In genomic region chr11:113394919-113395318, GRCh38 we compare ENCODE assay signal across 36 cellular contexts. TPM values are rescaled to one million over a fixed set of nuclear protein-coding genes. Genes with fewer than 3 reads are reported as not detected.
"Had no signal": no experiment of that assay in that cellular context is flagged by ENCODE, and none has a peak within 500 bp of the region (broad histone marks: within the 10 kb centered on the region; RNA-seq: fewer than 3 reads in every experiment).

No MANE protein-coding gene starts in this region.

- H3K4me3 Mint-ChIP-seq: activated B cell treated with CpG ODN at 0.5 μM for 24 hours; activated CD4-positive, alpha-beta memory T cell treated with anti-CD3 and anti-CD28 coated beads for 36 hours; activated CD4-positive, alpha-beta T cell treated with anti-CD3 and anti-CD28 coated beads, Interleukin-2, amount 10 ng/mL, durations not matched to agents 24 days and 14 days; activated CD8-positive, alpha-beta T cell treated with anti-CD3 and anti-CD28 coated beads for 36 hours; activated naive CD4-positive, alpha-beta T cell treated with anti-CD3 and anti-CD28 coated beads for 36 hours; activated naive CD8-positive, alpha-beta T cell treated with anti-CD3 and anti-CD28 coated beads for 36 hours; activated T-cell treated with anti-CD3 and anti-CD28 coated beads, Interleukin-2, amount 50 U/mL, for 4 hours; activated T-cell treated with anti-CD3 and anti-CD28 coated beads, Interleukin-2, amount 50 U/mL, for 72 hours; activated T-helper 1 cell treated with anti-CD3 and anti-CD28 coated beads, Interleukin-12 subunit alpha, Interleukin-12 subunit beta, Interleukin-2, Interleukin-4 antibody, amounts not matched to agents 30 ng/mL and 10 ng/mL and 1 ng/mL, durations not matched to agents 14 hours and 24 hours and 36 hours; activated T-helper 17 cell treated with anti-CD3 and anti-CD28 coated beads, Interleukin-2, amount 50 U/mL, for 72 hours; T-helper 1 cell treated with Interleukin-12 subunit alpha and Interleukin-12 subunit beta and Interleukin-4 antibody, amounts not matched to agents 30 μg/mL and 1 μg/mL, for 36 hours; T-helper 2 cell treated with Interferon-gamma antibody and Interleukin-4, amounts not matched to agents 5 μg/mL and 100 μg/mL, for 36 hours had no signal

- H3K27ac Mint-ChIP-seq: activated B cell treated with CpG ODN at 0.5 μM for 24 hours; activated CD4-positive, alpha-beta memory T cell treated with anti-CD3 and anti-CD28 coated beads for 36 hours; activated CD4-positive, alpha-beta T cell treated with anti-CD3 and anti-CD28 coated beads, Interleukin-2, amount 10 ng/mL, durations not matched to agents 24 days and 14 days; activated CD8-positive, alpha-beta T cell treated with anti-CD3 and anti-CD28 coated beads for 36 hours; activated naive CD4-positive, alpha-beta T cell treated with anti-CD3 and anti-CD28 coated beads for 36 hours; activated naive CD4-positive, alpha-beta T cell treated with anti-CD3 and anti-CD28 coated beads, Interleukin-2, amount 50 U/mL, for 72 hours; activated naive CD8-positive, alpha-beta T cell treated with anti-CD3 and anti-CD28 coated beads for 36 hours; activated T-cell treated with anti-CD3 and anti-CD28 coated beads, Interleukin-2, amount 50 U/mL, for 72 hours; activated T-helper 1 cell treated with anti-CD3 and anti-CD28 coated beads, Interleukin-12 subunit alpha, Interleukin-12 subunit beta, Interleukin-2, Interleukin-4 antibody, amounts not matched to agents 30 ng/mL and 10 ng/mL and 1 ng/mL, durations not matched to agents 14 hours and 24 hours and 36 hours; activated T-helper 17 cell treated with anti-CD3 and anti-CD28 coated beads, Interleukin-2, amount 50 U/mL, for 72 hours; T-helper 1 cell treated with Interleukin-12 subunit alpha and Interleukin-12 subunit beta and Interleukin-4 antibody, amounts not matched to agents 30 μg/mL and 1 μg/mL, for 36 hours; T-helper 2 cell treated with Interferon-gamma antibody and Interleukin-4, amounts not matched to agents 5 μg/mL and 100 μg/mL, for 36 hours had no signal

- H3K27ac ChIP-seq: adrenal gland, body of pancreas, brain microvascular endothelial cell, breast epithelium, VCaP had no signal

- H3K27me3 Mint-ChIP-seq: activated CD4-positive, alpha-beta memory T cell treated with anti-CD3 and anti-CD28 coated beads for 36 hours; activated CD8-positive, alpha-beta T cell treated with anti-CD3 and anti-CD28 coated beads for 36 hours; activated naive CD8-positive, alpha-beta T cell treated with anti-CD3 and anti-CD28 coated beads for 36 hours; activated T-helper 17 cell treated with anti-CD3 and anti-CD28 coated beads, Interleukin-2, amount 50 U/mL, for 72 hours had no signal

- H3K27me3 ChIP-seq: adrenal gland, body of pancreas, breast epithelium had no signal

- H3K4me3 ChIP-seq: adrenal gland, body of pancreas, breast epithelium had no signal

- DNase-seq: activated B cell treated with CpG ODN at 0.5 μM for 24 hours; activated CD4-positive, alpha-beta memory T cell treated with anti-CD3 and anti-CD28 coated beads for 36 hours; activated CD4-positive, alpha-beta T cell treated with anti-CD3 and anti-CD28 coated beads for 4 hours; activated CD4-positive, alpha-beta T cell treated with anti-CD3 and anti-CD28 coated beads, Interleukin-2, amount 10 ng/mL, durations not matched to agents 24 days and 14 days; activated CD4-positive, alpha-beta T cell treated with anti-CD3 and anti-CD28 coated beads, Interleukin-2, amount 50 U/mL, for 1 hour; activated CD4-positive, alpha-beta T cell treated with anti-CD3 and anti-CD28 coated beads, Interleukin-2, amount 50 U/mL, for 4 hours; activated CD4-positive, CD25-positive, alpha-beta regulatory T cell treated with anti-CD3 and anti-CD28 coated beads, Interleukin-2, amount 50 U/mL, for 72 hours; activated CD8-positive, alpha-beta memory T cell treated with anti-CD3 and anti-CD28 coated beads, Interleukin-2, amount 50 U/mL, for 4 hours; activated CD8-positive, alpha-beta T cell treated with anti-CD3 and anti-CD28 coated beads for 36 hours; activated effector memory CD4-positive, alpha-beta T cell treated with anti-CD3 and anti-CD28 coated beads, Interleukin-2, amount 50 U/mL, for 16 hours; activated gamma-delta T cell treated with Interleukin-2 at 50 U/mL for 16 hours; activated naive CD4-positive, alpha-beta T cell; activated naive CD4-positive, alpha-beta T cell treated with anti-CD3 and anti-CD28 coated beads for 36 hours; activated naive CD4-positive, alpha-beta T cell treated with anti-CD3 and anti-CD28 coated beads, Interleukin-2, amount 50 U/mL, for 16 hours; activated naive CD8-positive, alpha-beta T cell treated with anti-CD3 and anti-CD28 coated beads for 36 hours; activated T-cell treated with anti-CD3 and anti-CD28 coated beads for 4 hours; activated T-cell treated with anti-CD3 and anti-CD28 coated beads, Interleukin-2, amount 50 U/mL, for 1 hour; activated T-cell treated with anti-CD3 and anti-CD28 coated beads, Interleukin-2, amount 50 U/mL, for 4 hours; activated T-cell treated with anti-CD3 and anti-CD28 coated beads, Interleukin-2, amount 50 U/mL, for 72 hours; adrenal gland; amniotic stem cell; aorta; body of pancreas; brain microvascular endothelial cell; central memory CD4-positive, alpha-beta T cell; T-helper 1 cell; T-helper 2 cell; T-helper 9 cell had no signal

- H3K36me3 Mint-ChIP-seq: activated CD4-positive, alpha-beta memory T cell treated with anti-CD3 and anti-CD28 coated beads for 36 hours; activated naive CD4-positive, alpha-beta T cell treated with anti-CD3 and anti-CD28 coated beads, Interleukin-2, amount 50 U/mL, for 72 hours; activated naive CD8-positive, alpha-beta T cell treated with anti-CD3 and anti-CD28 coated beads for 36 hours had no signal

- H3K36me3 ChIP-seq: adrenal gland, brain microvascular endothelial cell, breast epithelium had no signal

- H3K4me1 ChIP-seq: adrenal gland, body of pancreas, breast epithelium had no signal

- ATAC-seq: activated CD8-positive, alpha-beta T cell treated with anti-CD3 and anti-CD28 coated beads for 36 hours; activated naive CD4-positive, alpha-beta T cell treated with anti-CD3 and anti-CD28 coated beads, Interleukin-2, amount 50 U/mL, for 72 hours; activated T-cell treated with anti-CD3 and anti-CD28 coated beads, Interleukin-2, amount 50 U/mL, for 4 hours; activated T-cell treated with anti-CD3 and anti-CD28 coated beads, Interleukin-2, amount 50 U/mL, for 72 hours; activated T-helper 17 cell treated with anti-CD3 and anti-CD28 coated beads, Interleukin-2, amount 50 U/mL, for 72 hours; body of pancreas had no signal

- H3K9me3 Mint-ChIP-seq: activated B cell treated with CpG ODN at 0.5 μM for 24 hours; activated CD4-positive, alpha-beta memory T cell treated with anti-CD3 and anti-CD28 coated beads for 36 hours; activated CD4-positive, alpha-beta T cell treated with anti-CD3 and anti-CD28 coated beads, Interleukin-2, amount 10 ng/mL, durations not matched to agents 24 days and 14 days; activated CD8-positive, alpha-beta T cell treated with anti-CD3 and anti-CD28 coated beads for 36 hours; activated naive CD4-positive, alpha-beta T cell treated with anti-CD3 and anti-CD28 coated beads for 36 hours; activated naive CD4-positive, alpha-beta T cell treated with anti-CD3 and anti-CD28 coated beads, Interleukin-2, amount 50 U/mL, for 72 hours; activated naive CD8-positive, alpha-beta T cell treated with anti-CD3 and anti-CD28 coated beads for 36 hours; activated T-cell treated with anti-CD3 and anti-CD28 coated beads, Interleukin-2, amount 50 U/mL, for 4 hours; activated T-cell treated with anti-CD3 and anti-CD28 coated beads, Interleukin-2, amount 50 U/mL, for 72 hours; activated T-helper 1 cell treated with anti-CD3 and anti-CD28 coated beads, Interleukin-12 subunit alpha, Interleukin-12 subunit beta, Interleukin-2, Interleukin-4 antibody, amounts not matched to agents 30 ng/mL and 10 ng/mL and 1 ng/mL, durations not matched to agents 14 hours and 24 hours and 36 hours; activated T-helper 17 cell treated with anti-CD3 and anti-CD28 coated beads, Interleukin-2, amount 50 U/mL, for 72 hours; T-helper 1 cell treated with Interleukin-12 subunit alpha and Interleukin-12 subunit beta and Interleukin-4 antibody, amounts not matched to agents 30 μg/mL and 1 μg/mL, for 36 hours; T-helper 2 cell treated with Interferon-gamma antibody and Interleukin-4, amounts not matched to agents 5 μg/mL and 100 μg/mL, for 36 hours had no signal

- H3K4me1 Mint-ChIP-seq: activated B cell treated with CpG ODN at 0.5 μM for 24 hours; activated CD4-positive, alpha-beta T cell treated with anti-CD3 and anti-CD28 coated beads, Interleukin-2, amount 10 ng/mL, durations not matched to agents 24 days and 14 days; activated naive CD8-positive, alpha-beta T cell treated with anti-CD3 and anti-CD28 coated beads for 36 hours; activated T-helper 17 cell treated with anti-CD3 and anti-CD28 coated beads, Interleukin-2, amount 50 U/mL, for 72 hours had no signal

- H3K9me3 ChIP-seq: adrenal gland, body of pancreas, breast epithelium had no signal

RNA-seq across cellular contexts. Expression of gene ANKK1, which starts 7.3 kb away (rescaled TPM):
- total RNA-seq: activated CD4-positive, alpha-beta T cell treated with anti-CD3 and anti-CD28 coated beads, Interleukin-2, amount 10 ng/mL, durations not matched to agents 24 days and 14 days; activated CD8-positive, alpha-beta T cell treated with anti-CD3 and anti-CD28 coated beads for 36 hours; activated T-helper 1 cell treated with anti-CD3 and anti-CD28 coated beads, Interleukin-12 subunit alpha, Interleukin-12 subunit beta, Interleukin-2, Interleukin-4 antibody, amounts not matched to agents 30 ng/mL and 10 ng/mL and 1 ng/mL, durations not matched to agents 14 hours and 24 hours and 36 hours; astrocyte had no signal
